Comparison of ENCODE assay signal across 6 cellular contexts in the genomic region with DNA sequence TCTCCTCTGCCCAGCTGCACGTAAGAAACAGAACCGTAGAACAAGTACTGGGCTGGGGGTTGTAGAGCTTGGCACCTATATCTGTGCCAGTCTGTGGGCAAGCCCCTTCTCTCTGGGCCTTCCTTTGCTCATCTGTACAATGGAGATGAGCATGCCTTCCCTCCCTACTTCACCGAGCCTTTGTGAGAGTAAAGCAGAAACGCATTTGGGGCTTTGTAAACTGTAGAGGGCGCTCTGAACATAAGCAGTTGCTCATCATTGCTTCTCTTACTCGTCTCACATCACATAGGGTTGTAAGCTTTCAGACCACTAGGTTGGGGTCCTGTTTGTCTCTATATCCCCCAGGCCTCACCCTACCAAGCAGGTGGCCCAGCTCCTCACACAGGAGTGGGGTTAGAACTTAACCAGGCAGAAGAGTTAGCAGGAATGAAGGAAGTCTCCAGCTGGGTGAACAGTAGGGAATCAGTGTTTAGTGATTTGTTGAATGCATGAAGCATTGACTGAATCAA. TPM values are rescaled to one million over a fixed set of nuclear protein-coding genes. Genes with fewer than 3 reads are reported as not detected.
DNase-seq lines count a peak whose midpoint lies in the region; TF ChIP-seq lines count a peak whose summit lies in the region.

No MANE protein-coding gene starts in this region.

- peaks cover 71% of the 10 kb centered on the region for H3K4me1 ChIP-seq in left ventricle myocardium inferior
- H3K4me1 ChIP-seq in OCI-LY1 (ENCODE audit: insufficient read depth, low read length, severe bottlenecking): no peaks in the 10 kb centered on the region
- H3K4me1 ChIP-seq in neuronal stem cell (ENCODE audit: control insufficient read depth in 2 of 2, insufficient read depth in 1 of 2, low read depth in 1 of 2, low read length in 2 of 2): peaks cover 18 to 19% of the 10 kb centered on the region in 2 donors

- H3K4me2 ChIP-seq in OCI-LY1 (ENCODE audit: low read length): no peak overlapping the region
- H3K4me2 ChIP-seq in neuronal stem cell (ENCODE audit: insufficient read depth, low read length, poor library complexity, severe bottlenecking): no peak overlapping the region

- intact Hi-C loops in left ventricle myocardium inferior (cut with micrococcal nuclease) (no loop called here), cardiac septum (cut with DNase I) (loop anchor here (5.0 kb wide), 2 partner anchors 32 to 47 kb away; no protein-coding TSS in a partner anchor)

- H3K9me3 ChIP-seq in left ventricle myocardium inferior (replicated peaks) (no peaks in the 10 kb centered on the region), OCI-LY1 (ENCODE audit: low read length) (no peaks in the 10 kb centered on the region), neuronal stem cell (replicated peaks in 1 of 2; ENCODE audit: control insufficient read depth in 2 of 2, insufficient read depth in 1 of 2, low read depth in 1 of 2, low read length in 2 of 2) (no peaks in the 10 kb centered on the region)

- H3K79me2 ChIP-seq in OCI-LY1 (ENCODE audit: insufficient read depth, low read length): no peaks in the 10 kb centered on the region

- H4K8ac ChIP-seq in neuronal stem cell (ENCODE audit: low read depth, low read length): no peak overlapping the region

- H3K4me3 ChIP-seq in left ventricle myocardium inferior (no peak overlapping the region), OCI-LY1 (ENCODE audit: low read depth, low read length, poor library complexity, severe bottlenecking) (no peak overlapping the region), epithelial cell of esophagus (ENCODE audit: low read length) (no peak overlapping the region), neuronal stem cell (ENCODE audit: low read length in 2 of 2) (no peak overlapping the region)

- no peaks in the 10 kb centered on the region for H3K79me1 ChIP-seq in neuronal stem cell (ENCODE audit: low read depth, low read length)

- no peak for DNase-seq in left ventricle myocardium inferior
- DNase-seq in cardiac septum (ENCODE audit: low spot score): no peak
- peak; percentile 74 for DNase-seq in epithelial cell of esophagus (ENCODE audit: low read depth)
- peak; percentile 82 for DNase-seq in superior temporal gyrus (ENCODE audit: extremely low spot score)
- DNase-seq in neuronal stem cell (ENCODE audit: low spot score): no peak

- H2BK5ac ChIP-seq in neuronal stem cell (ENCODE audit: low read length): no peak overlapping the region

- no peak overlapping the region for H3K23ac ChIP-seq in neuronal stem cell (ENCODE audit: low read depth, low read length, poor library complexity)

- no peak overlapping the region for H3K18ac ChIP-seq in neuronal stem cell (ENCODE audit: low read length)

- no peaks in the 10 kb centered on the region for H4K20me1 ChIP-seq in OCI-LY1 (ENCODE audit: insufficient read depth, low read length)

- peaks cover 4% of the 10 kb centered on the region for H3K36me3 ChIP-seq in left ventricle myocardium inferior
- no peaks in the 10 kb centered on the region for H3K36me3 ChIP-seq in OCI-LY1 (ENCODE audit: insufficient read depth, low read length)
- peaks cover 8 to 29% of the 10 kb centered on the region in 2 donors for H3K36me3 ChIP-seq in neuronal stem cell (replicated peaks in 1 of 2; ENCODE audit: control insufficient read depth in 2 of 2, insufficient read depth in 2 of 2, low read length in 2 of 2)

- no peak overlapping the region for H2BK120ac ChIP-seq in neuronal stem cell (ENCODE audit: low read depth, low read length)

- no peaks in the 10 kb centered on the region for H3K9me2 ChIP-seq in OCI-LY1 (ENCODE audit: low read depth, low read length)

- H3F3A ChIP-seq in OCI-LY1 (ENCODE audit: insufficient read depth, low read length): no peaks in the 10 kb centered on the region

- H3K14ac ChIP-seq in neuronal stem cell (ENCODE audit: low read length): no peak overlapping the region

- WGBS in neuronal stem cell (ENCODE audit: extremely low coverage in 2 of 2, insufficient read length in 2 of 2, insufficient replicate concordance in 1 of 2), 2 donors: no CpG with 5 or more reads among the region's 6 CpGs

- H3K9ac ChIP-seq in OCI-LY1 (ENCODE audit: low read length) (no peak overlapping the region), neuronal stem cell (ENCODE audit: low read depth, low read length, poor library complexity) (no peak overlapping the region)

- H3K27ac ChIP-seq in left ventricle myocardium inferior (replicated peaks) (peak overlapping the region; percentile 94), OCI-LY1 (ENCODE audit: low read depth, low read length, poor library complexity, severe bottlenecking) (no peak overlapping the region), neuronal stem cell (replicated peaks; ENCODE audit: low read length) (no peak overlapping the region)

- H2BK12ac ChIP-seq in neuronal stem cell (ENCODE audit: low read length): no peak overlapping the region

- H3K27me3 ChIP-seq in left ventricle myocardium inferior (ENCODE audit: low read depth) (peaks cover 4% of the 10 kb centered on the region), OCI-LY1 (ENCODE audit: insufficient read depth, low read length) (no peaks in the 10 kb centered on the region), neuronal stem cell (ENCODE audit: control insufficient read depth in 3 of 3, insufficient read depth in 3 of 3, low read depth in 1 of 3, low read length in 3 of 3) (peaks cover 0 to 3% (median 0%) of the 10 kb centered on the region in 3 experiments)

- peak; percentile 67 for TF ChIP-seq CTCF in left ventricle myocardium inferior (IDR thresholded peaks at IDR 0.05; ENCODE audit: borderline replicate concordance)
- peak; percentile 84 for TF ChIP-seq CTCF in OCI-LY1 (IDR thresholded peaks at IDR 0.05; ENCODE audit: low read length)
- peak; percentile 82 for TF ChIP-seq CTCF in epithelial cell of esophagus (IDR thresholded peaks at IDR 0.05; ENCODE audit: insufficient read depth, low read depth, low read length, missing control alignments)

- H3K4ac ChIP-seq in neuronal stem cell (ENCODE audit: low read length): no peak overlapping the region

- no peak overlapping the region for H4K91ac ChIP-seq in neuronal stem cell (ENCODE audit: low read depth, low read length, poor library complexity)

- H2AFZ ChIP-seq in OCI-LY1 (ENCODE audit: low read length): no peak overlapping the region
- no peak overlapping the region for H2AFZ ChIP-seq in neuronal stem cell (ENCODE audit: low read length)

- H2AK5ac ChIP-seq in neuronal stem cell (ENCODE audit: low read depth, low read length): no peak overlapping the region

- H2BK15ac ChIP-seq in neuronal stem cell (ENCODE audit: low read length): no peak overlapping the region

RNA-seq across cellular contexts. Expression of gene SAMD14, which starts 15.1 kb away (rescaled TPM):
- 1.6 TPM for total RNA-seq in left ventricle myocardium inferior
- 4.4 TPM for total RNA-seq in cardiac septum
- polyA plus RNA-seq in neuronal stem cell (2013, experiment 1 of 2): 31.6 TPM
- 33.4 TPM for polyA plus RNA-seq in neuronal stem cell (2013, experiment 2 of 2)

RNA-seq across cellular contexts. Expression of gene PDK2, which starts 19.8 kb away (rescaled TPM):
- total RNA-seq in left ventricle myocardium inferior (206 TPM), cardiac septum (131 TPM)
- 40.5 TPM for polyA plus RNA-seq in neuronal stem cell (2013, experiment 1 of 2)
- 39.2 TPM for polyA plus RNA-seq in neuronal stem cell (2013, experiment 2 of 2)

RNA-seq across cellular contexts. Expression of gene PPP1R9B, which starts 35.6 kb away (rescaled TPM):
- total RNA-seq in left ventricle myocardium inferior: 33.0 TPM
- 46.1 TPM for total RNA-seq in cardiac septum
- 19.8 TPM for polyA plus RNA-seq in neuronal stem cell (2013, experiment 1 of 2)
- 19.4 TPM for polyA plus RNA-seq in neuronal stem cell (2013, experiment 2 of 2)

RNA-seq across cellular contexts. Expression of gene SGCA, which starts 50.9 kb away (rescaled TPM):
- 137 TPM for total RNA-seq in left ventricle myocardium inferior
- 159 TPM for total RNA-seq in cardiac septum
- polyA plus RNA-seq in neuronal stem cell (2013, experiment 1 of 2): 0.57 TPM
- 0.35 TPM for polyA plus RNA-seq in neuronal stem cell (2013, experiment 2 of 2)

RNA-seq across cellular contexts. Expression of gene ITGA3, which starts 59.0 kb away (rescaled TPM):
- total RNA-seq in left ventricle myocardium inferior: 17.0 TPM
- total RNA-seq in cardiac septum: 57.8 TPM
- polyA plus RNA-seq in neuronal stem cell (2013, experiment 1 of 2): 8.3 TPM
- 6.8 TPM for polyA plus RNA-seq in neuronal stem cell (2013, experiment 2 of 2)

Comparison
In these comparisons a context has a peak if more than half of its experiments do, and no peak if none do; other contexts are left out.
1. DNase-seq: peak in epithelial cell of esophagus (single experiment) and superior temporal gyrus (single experiment); none in left ventricle myocardium inferior (single experiment), cardiac septum (single experiment) and neuronal stem cell (single experiment).
2. Peak in every context shown above with its lines, with median percentiles within 50 percentile points of each other: CTCF ChIP-seq.